In genomic region chr1:245322673-245323072, GRCh38 we compare ENCODE assay signal across 23 cellular contexts.
DNase-seq lines count a peak whose midpoint lies in the region; ATAC-seq and TF ChIP-seq lines count a peak whose summit lies in the region.
"Had no signal": no experiment of that assay in that cellular context is flagged by ENCODE, and none has a peak within 500 bp of the region (broad histone marks: within the 10 kb centered on the region; RNA-seq: fewer than 3 reads in every experiment).

No MANE protein-coding gene starts in this region.

- H3K4me1 ChIP-seq in RWPE2 (ENCODE audit: insufficient read depth, poor library complexity, severe bottlenecking): no peaks in the 10 kb centered on the region
- H3K4me1 ChIP-seq in upper lobe of left lung: no peaks in the 10 kb centered on the region
- H3K4me1 ChIP-seq: right atrium auricular region, tibial nerve had no signal

- H3K9me3 ChIP-seq in RWPE2 (ENCODE audit: severe bottlenecking) (no peaks in the 10 kb centered on the region), upper lobe of left lung (no peaks in the 10 kb centered on the region)
- H3K9me3 ChIP-seq: BLaER1, neutrophil, right atrium auricular region, tibial nerve had no signal

- H3K4me3 ChIP-seq in RWPE2 (ENCODE audit: severe bottlenecking) (no peak overlapping the region), fibroblast of mammary gland (ENCODE audit: control insufficient read depth, low read depth, low read length) (no peak overlapping the region), upper lobe of left lung (no peak overlapping the region)
- H3K4me3 ChIP-seq: BLaER1, right atrium auricular region, tibial nerve had no signal

- H3K36me3 ChIP-seq in RWPE2 (ENCODE audit: low read depth) (no peaks in the 10 kb centered on the region), upper lobe of left lung (no peaks in the 10 kb centered on the region)
- H3K36me3 ChIP-seq: BLaER1, neutrophil, right atrium auricular region, tibial nerve had no signal

- no peaks in the 10 kb centered on the region for H3K27me3 ChIP-seq in RWPE2 (ENCODE audit: insufficient read depth, poor library complexity, severe bottlenecking)
- no peaks in the 10 kb centered on the region for H3K27me3 ChIP-seq in upper lobe of left lung
- H3K27me3 ChIP-seq: BLaER1, neutrophil, right atrium auricular region, tibial nerve had no signal

- H3K27ac ChIP-seq in RWPE2 (ENCODE audit: poor library complexity, severe bottlenecking): no peak overlapping the region
- no peak overlapping the region for H3K27ac ChIP-seq in upper lobe of left lung
- H3K27ac ChIP-seq: BLaER1, neutrophil, right atrium auricular region, tibial nerve had no signal

- TF ChIP-seq EP300 in upper lobe of left lung (IDR thresholded peaks at IDR 0.05): no peak

- ATAC-seq in RWPE2 (ENCODE audit: low read depth): peak; percentile 41; the same call in 1 of the 3 replicates
- ATAC-seq in HG03280 (IDR thresholded peaks at IDR 0.05; ENCODE audit: unreplicated experiment): no peak
- ATAC-seq in upper lobe of left lung (ENCODE audit: low FRiP score in 2 of 2): no peak
- ATAC-seq: effector memory CD8-positive, alpha-beta T cell had no signal

- DNase-seq in Caki2 (ENCODE audit: low read depth) (peak; percentile 36), HS-5 (ENCODE audit: low read depth) (peak; percentile 13), RWPE2 (ENCODE audit: low spot score) (no peak), fibroblast of mammary gland (ENCODE audit: low read depth) (peak; percentile 18), NCI-H2029 treated with DMSO at 0.1 percent for 48 hours (lab: John Stamatoyannopoulos, UW) (no peak), upper lobe of left lung (no peak)
- DNase-seq in activated T-cell treated with anti-CD3 and anti-CD28 coated beads, Interleukin-2, amount 50 U/mL, for 24 hours: no peak
- DNase-seq: activated CD4-positive, CD25-positive, alpha-beta regulatory T cell; cerebellar nuclear complex; DMS153; effector memory CD8-positive, alpha-beta T cell; H7; hypothalamus; MM.1S; NCI-H187; stimulated activated naive CD4-positive, alpha-beta T cell had no signal

- peaks cover 6% of the 10 kb centered on the region for H3K27me3 Mint-ChIP-seq in activated T-cell treated with anti-CD3 and anti-CD28 coated beads, Interleukin-2, amount 50 U/mL, for 24 hours

- no peaks in the 10 kb centered on the region for H3K36me3 Mint-ChIP-seq in activated T-cell treated with anti-CD3 and anti-CD28 coated beads, Interleukin-2, amount 50 U/mL, for 24 hours (ENCODE audit: low read depth)

- no peak for TF ChIP-seq POLR2A in upper lobe of left lung (IDR thresholded peaks at IDR 0.05)

- H3K4me1 Mint-ChIP-seq in activated T-cell treated with anti-CD3 and anti-CD28 coated beads, Interleukin-2, amount 50 U/mL, for 24 hours (ENCODE audit: low read depth): peaks cover 4% of the 10 kb centered on the region

- no peaks in the 10 kb centered on the region for H3K9me3 Mint-ChIP-seq in activated T-cell treated with anti-CD3 and anti-CD28 coated beads, Interleukin-2, amount 50 U/mL, for 24 hours
- H3K9me3 Mint-ChIP-seq: activated T-helper 2 cell treated with anti-CD3 and anti-CD28 coated beads, Interferon-gamma antibody, Interleukin-2, Interleukin-4, amounts not matched to agents 10 μg/mL and 5 μg/mL and 100 μg/mL, durations not matched to agents 14 hours and 24 hours and 36 hours; mesothelial cell of epicardium had no signal

- H3K27ac Mint-ChIP-seq in activated T-cell treated with anti-CD3 and anti-CD28 coated beads, Interleukin-2, amount 50 U/mL, for 24 hours: no peak overlapping the region
- H3K27ac Mint-ChIP-seq: activated T-helper 2 cell treated with anti-CD3 and anti-CD28 coated beads, Interferon-gamma antibody, Interleukin-2, Interleukin-4, amounts not matched to agents 10 μg/mL and 5 μg/mL and 100 μg/mL, durations not matched to agents 14 hours and 24 hours and 36 hours; effector memory CD8-positive, alpha-beta T cell; mesothelial cell of epicardium had no signal

- WGBS in upper lobe of left lung, 2 donors: 69 to 76% methylated on average over 4 of the region's 4 CpGs

- in situ Hi-C loops in Caki2 (cut with HindIII; ENCODE audit: low pct_unique_long_range_greater_than_20kb, low sequenced_read_pairs): no loop called here

- TF ChIP-seq CTCF in RWPE2 (IDR thresholded peaks at IDR 0.05; ENCODE audit: poor library complexity, severe bottlenecking): peak; percentile 23
- no peak for TF ChIP-seq CTCF in fibroblast of mammary gland (conservative IDR thresholded peaks at IDR 0.05; ENCODE audit: control insufficient read depth, insufficient read depth, low read depth, low read length)
- no peak for TF ChIP-seq CTCF in upper lobe of left lung (IDR thresholded peaks at IDR 0.05)

- no peak overlapping the region for H3K4me3 Mint-ChIP-seq in activated T-cell treated with anti-CD3 and anti-CD28 coated beads, Interleukin-2, amount 50 U/mL, for 24 hours
- H3K4me3 Mint-ChIP-seq: effector memory CD8-positive, alpha-beta T cell; mesothelial cell of epicardium had no signal

Comparison
In these comparisons a context has a peak if more than half of its experiments do, and no peak if none do; other contexts are left out.
1. DNase-seq: peak in Caki2 (single experiment), HS-5 (single experiment) and fibroblast of mammary gland (single experiment); none in RWPE2 (single experiment), activated T-cell treated with anti-CD3 and anti-CD28 coated beads, Interleukin-2, amount 50 U/mL, for 24 hours (single experiment), NCI-H2029 treated with DMSO at 0.1 percent for 48 hours (single experiment) and upper lobe of left lung (0 of 2).